In genomic region chr1:63148825-63149645, GRCh38 we compare ENCODE assay signal across 8 cellular contexts.
DNase-seq lines count a peak whose midpoint lies in the region; ATAC-seq, FAIRE-seq and TF ChIP-seq lines count a peak whose summit lies in the region.

No MANE protein-coding gene starts in this region.

- H3K9ac ChIP-seq in H9 (ENCODE audit: extremely low read depth, insufficient read length, low read length) (no peak overlapping the region), adipocyte (ENCODE audit: low read length) (no peak overlapping the region)

- H3K4ac ChIP-seq in H9 (ENCODE audit: low read depth, low read length) = no peak overlapping the region

- no peak overlapping the region for H3K56ac ChIP-seq in H9 (ENCODE audit: insufficient read length, low read depth, low read length)

- no peak overlapping the region for H4K8ac ChIP-seq in H9 (replicated peaks; ENCODE audit: insufficient read length, low read depth, low read length)

- no peaks in the 10 kb centered on the region for H3K4me1 Mint-ChIP-seq in activated T-cell treated with anti-CD3 and anti-CD28 coated beads, Interleukin-2, amount 50 U/mL, for 72 hours (ENCODE audit: low read depth)
- peaks cover 2 to 4% of the 10 kb centered on the region in 2 experiments for H3K4me1 Mint-ChIP-seq in H9

- H3K27ac Mint-ChIP-seq in activated T-cell treated with anti-CD3 and anti-CD28 coated beads, Interleukin-2, amount 50 U/mL, for 72 hours = no peak overlapping the region
- H3K27ac Mint-ChIP-seq in H9 = no peak overlapping the region

- H3K27me3 Mint-ChIP-seq in activated T-cell treated with anti-CD3 and anti-CD28 coated beads, Interleukin-2, amount 50 U/mL, for 72 hours (ENCODE audit: low read depth) = peaks cover 18% of the 10 kb centered on the region
- H3K27me3 Mint-ChIP-seq in H9 (ENCODE audit: low read depth) = no peaks in the 10 kb centered on the region

- no peak overlapping the region for H2BK5ac ChIP-seq in H9 (ENCODE audit: insufficient read length, low read length)

- H3K23ac ChIP-seq in H9 (ENCODE audit: insufficient read length, low read depth, low read length) = no peak overlapping the region

- FAIRE-seq in GM12892 (lab: Jason Lieb, UNC) = no peak

- H3K79me2 ChIP-seq in H9 (ENCODE audit: insufficient read depth, low read length) = no peaks in the 10 kb centered on the region

- no peak for ATAC-seq in activated T-cell treated with anti-CD3 and anti-CD28 coated beads, Interleukin-2, amount 50 U/mL, for 72 hours (replicated peaks in 1 of 2)
- ATAC-seq in HG03378 (IDR thresholded peaks at IDR 0.05; ENCODE audit: unreplicated experiment) = no peak

- H3K27ac ChIP-seq in H9 (ENCODE audit: insufficient read length, low read depth, low read length) = no peak overlapping the region

- no CpG with 5 or more reads among the region's 3 CpGs for WGBS in H9 (ENCODE audit: extremely low coverage, insufficient read length, low lambda C conversion rate)

- no peak overlapping the region for H2AK5ac ChIP-seq in H9 (ENCODE audit: insufficient read length, low read length)

- no peak overlapping the region for H2BK12ac ChIP-seq in H9 (ENCODE audit: insufficient read length, low read depth, low read length)

- no peaks in the 10 kb centered on the region for H3K36me3 ChIP-seq in adipocyte (ENCODE audit: control insufficient read depth, insufficient read depth, low read length, severe bottlenecking)

- peak overlapping the region; percentile 80 for H2AFZ ChIP-seq in H9 (ENCODE audit: low read length)

- H3K4me3 Mint-ChIP-seq in activated T-cell treated with anti-CD3 and anti-CD28 coated beads, Interleukin-2, amount 50 U/mL, for 72 hours = no peak overlapping the region
- no peak overlapping the region for H3K4me3 Mint-ChIP-seq in H9

- no peaks in the 10 kb centered on the region for H3K79me1 ChIP-seq in H9 (ENCODE audit: insufficient read depth, low read depth, low read length, poor library complexity, severe bottlenecking)

- H3K4me2 ChIP-seq in H9 (ENCODE audit: insufficient read depth, insufficient read length, low read length) = no peak overlapping the region

- DNase-seq in activated T-cell treated with anti-CD3 and anti-CD28 coated beads, Interleukin-2, amount 50 U/mL, for 72 hours = peak; percentile 6 to 18
- DNase-seq in activated T-cell treated with anti-CD3 and anti-CD28 coated beads, Interleukin-2, amount 50 U/mL, for 1 hour = no peak
- peak; percentile 75 for DNase-seq in H9
- DNase-seq in NCI-H1694 treated with DMSO at 0.1 percent for 48 hours (lab: John Stamatoyannopoulos, UW) = peak; percentile 65
- DNase-seq in adipocyte (ENCODE audit: low read depth) = peak; percentile 72
- peak; percentile 78 for DNase-seq in islet precursor cell
- no peak for DNase-seq in GM12892 (ENCODE audit: insufficient read length)

- H4K5ac ChIP-seq in H9 (ENCODE audit: insufficient read length, low read depth, low read length) = no peak overlapping the region

- no peaks in the 10 kb centered on the region for H4K20me1 ChIP-seq in H9 (ENCODE audit: control insufficient read depth, insufficient read depth, insufficient read length)

- no peak overlapping the region for H2BK20ac ChIP-seq in H9 (ENCODE audit: low read depth, low read length, poor library complexity, severe bottlenecking)

- peaks cover under 1 to 3% of the 10 kb centered on the region in 2 donors for H3K9me3 Mint-ChIP-seq in activated T-cell treated with anti-CD3 and anti-CD28 coated beads, Interleukin-2, amount 50 U/mL, for 72 hours
- no peaks in the 10 kb centered on the region for H3K9me3 Mint-ChIP-seq in H9

- no peak overlapping the region for H3K14ac ChIP-seq in H9 (ENCODE audit: insufficient read depth, low read length)

- no peak overlapping the region for H2BK120ac ChIP-seq in H9 (ENCODE audit: low read depth, low read length, poor library complexity, severe bottlenecking)

- H3K9me3 ChIP-seq in H9 (ENCODE audit: control insufficient read depth, low read depth, low read length) (no peaks in the 10 kb centered on the region), adipocyte (ENCODE audit: control insufficient read depth, low read length) (no peaks in the 10 kb centered on the region)

- H3K4me3 ChIP-seq in adipocyte (ENCODE audit: low read length) = no peak overlapping the region

- no peaks in the 10 kb centered on the region for H3K4me1 ChIP-seq in H9 (ENCODE audit: insufficient read depth, low read length)
- H3K4me1 ChIP-seq in adipocyte (ENCODE audit: control insufficient read depth, insufficient read depth, low read length) = no peaks in the 10 kb centered on the region

- no peak overlapping the region for H3T11ph ChIP-seq in H9 (ENCODE audit: low read length)

- no peak overlapping the region for H2BK15ac ChIP-seq in H9 (ENCODE audit: low read depth, low read length)

- peaks cover 0 to 1% of the 10 kb centered on the region in 2 donors for H3K36me3 Mint-ChIP-seq in activated T-cell treated with anti-CD3 and anti-CD28 coated beads, Interleukin-2, amount 50 U/mL, for 72 hours (ENCODE audit: insufficient read depth in 2 of 2)
- no peaks in the 10 kb centered on the region for H3K36me3 Mint-ChIP-seq in H9 (ENCODE audit: insufficient read depth in 1 of 3, low read depth in 3 of 3)

- no peak overlapping the region for H3K18ac ChIP-seq in H9 (ENCODE audit: insufficient read length, low read depth, low read length)

- H3K27me3 ChIP-seq in H9 (ENCODE audit: insufficient read depth, low read length) (no peaks in the 10 kb centered on the region), adipocyte (replicated peaks; ENCODE audit: control insufficient read depth, insufficient read depth, low read length) (peaks cover 17% of the 10 kb centered on the region)

- peak; percentile 83 for TF ChIP-seq CTCF in H9 (conservative IDR thresholded peaks at IDR 0.05)

- no peaks in the 10 kb centered on the region for H3K23me2 ChIP-seq in H9 (ENCODE audit: insufficient read length, low read depth, low read length, poor library complexity, severe bottlenecking)

- no peak overlapping the region for H4K91ac ChIP-seq in H9 (ENCODE audit: insufficient read length, low read depth, low read length)

- no peak for TF ChIP-seq POLR2A in GM12892 (IDR thresholded peaks at IDR 0.05; ENCODE audit: low read depth, low read length)

Comparison
In these comparisons a context has a peak if more than half of its experiments do, and no peak if none do; other contexts are left out.
1. DNase-seq: peak in activated T-cell treated with anti-CD3 and anti-CD28 coated beads, Interleukin-2, amount 50 U/mL, for 72 hours (2 of 2), H9 (single experiment), NCI-H1694 treated with DMSO at 0.1 percent for 48 hours (single experiment), adipocyte (single experiment) and islet precursor cell (single experiment); none in activated T-cell treated with anti-CD3 and anti-CD28 coated beads, Interleukin-2, amount 50 U/mL, for 1 hour (single experiment) and GM12892 (single experiment).